15 cellular contexts compared by ENCODE assay signal in genomic region chr1:230356869-230357778, GRCh38.
"Had no signal": no experiment of that assay in that cellular context is flagged by ENCODE, and none has a peak within 500 bp of the region (broad histone marks: within the 10 kb centered on the region; RNA-seq: fewer than 3 reads in every experiment).

No MANE protein-coding gene starts in this region.

- H3K4me3 ChIP-seq: left lung, mucosa of descending colon, right atrium auricular region, skin epidermis had no signal

- H3K27me3 ChIP-seq: brain microvascular endothelial cell, left lung, right atrium auricular region had no signal

- H3K9me3 ChIP-seq: left lung, mucosa of descending colon, right atrium auricular region had no signal

- H3K4me1 ChIP-seq: left lung, right atrium auricular region had no signal

- H3K36me3 ChIP-seq: brain microvascular endothelial cell, left lung, right atrium auricular region had no signal

- ATAC-seq: left lung; mucosa of descending colon; naive thymus-derived CD4-positive, alpha-beta T cell; stimulated activated naive CD8-positive, alpha-beta T cell treated with anti-CD3 and anti-CD28 coated beads, Interleukin-15, Interleukin-2, amounts not matched to agents 100 U/mL and 50 U/mL, for 24 hours had no signal

- H3K27ac ChIP-seq: brain microvascular endothelial cell, left lung, right atrium auricular region, skin epidermis had no signal

- DNase-seq: activated CD4-positive, alpha-beta T cell treated with anti-CD3 and anti-CD28 coated beads, Interleukin-2, amount 10 ng/mL, durations not matched to agents 7 days and 5 days; activated CD4-positive, CD25-positive, alpha-beta regulatory T cell; activated gamma-delta T cell treated with Interleukin-2 at 50 U/mL for 16 hours; amniotic stem cell; brain microvascular endothelial cell; erythroblast; islet precursor cell; left lung; mucosa of descending colon; naive thymus-derived CD4-positive, alpha-beta T cell; stimulated activated naive CD8-positive, alpha-beta T cell treated with anti-CD3 and anti-CD28 coated beads, Interleukin-15, Interleukin-2, amounts not matched to agents 100 U/mL and 50 U/mL, for 24 hours; SW 1271; trophoblast cell had no signal
